In genomic region chr20:34636648-34637047, GRCh38 we compare ENCODE assay signal across 18 cellular contexts. TPM values are rescaled to one million over a fixed set of nuclear protein-coding genes. Genes with fewer than 3 reads are reported as not detected.
DNase-seq lines count a peak whose midpoint lies in the region; ATAC-seq and TF ChIP-seq lines count a peak whose summit lies in the region.
"Had no signal": no experiment of that assay in that cellular context is flagged by ENCODE, and none has a peak within 500 bp of the region (broad histone marks: within the 10 kb centered on the region; RNA-seq: fewer than 3 reads in every experiment).

No MANE protein-coding gene starts in this region.

- no peak overlapping the region for H2BK120ac ChIP-seq in mesenchymal stem cell (ENCODE audit: low read depth, low read length)

- no peaks in the 10 kb centered on the region for H3K9me3 ChIP-seq in gastrocnemius medialis
- H3K9me3 ChIP-seq in CD4-positive, alpha-beta memory T cell (ENCODE audit: control insufficient read depth in 1 of 2, low read length in 2 of 2) = no peaks in the 10 kb centered on the region
- no peaks in the 10 kb centered on the region for H3K9me3 ChIP-seq in mesenchymal stem cell (ENCODE audit: control insufficient read depth, low read length)

- H2AK5ac ChIP-seq in mesenchymal stem cell (ENCODE audit: low read length, severe bottlenecking) = no peak overlapping the region

- H3K27me3 ChIP-seq in HL-60 (ENCODE audit: insufficient read depth, poor library complexity, severe bottlenecking) (no peaks in the 10 kb centered on the region), gastrocnemius medialis (no peaks in the 10 kb centered on the region), mesenchymal stem cell (ENCODE audit: control insufficient read depth in 1 of 2, insufficient read depth in 1 of 2, low read length in 2 of 2) (no peaks in the 10 kb centered on the region)
- no peaks in the 10 kb centered on the region for H3K27me3 ChIP-seq in CD4-positive, alpha-beta memory T cell (ENCODE audit: insufficient read depth, low read length)

- no peaks in the 10 kb centered on the region for H3K27me3 Mint-ChIP-seq in CD4-positive, alpha-beta memory T cell

- H3K27ac ChIP-seq in HL-60 (replicated peaks) (peak overlapping the region; percentile 45), gastrocnemius medialis (peak overlapping the region; percentile 29 to 68 (median 42)), mesenchymal stem cell (ENCODE audit: low read length, poor library complexity, severe bottlenecking) (no peak overlapping the region)
- H3K27ac ChIP-seq in CD4-positive, alpha-beta memory T cell (ENCODE audit: low read depth, low read length) = no peak overlapping the region
- H3K27ac ChIP-seq: epithelial cell of prostate had no signal

- CTCF ChIA-PET in CD4-positive, alpha-beta memory T cell (lab: Charles Lee; ENCODE audit: partially characterized antibody) = interaction anchor here (0.6 kb wide), 1 partner anchor 324 kb away, joined by 3 read pairs; no protein-coding TSS in a partner anchor

- POLR2A ChIA-PET in CD4-positive, alpha-beta memory T cell (lab: Charles Lee; ENCODE audit: partially characterized antibody) = no interaction called here

- ATAC-seq in left ventricle myocardium superior (peak; percentile 79), gastrocnemius medialis (peak in 1 of 2 donors; percentile 25), GM21529 (IDR thresholded peaks at IDR 0.05; ENCODE audit: unreplicated experiment) (no peak)
- ATAC-seq: stimulated activated naive CD8-positive, alpha-beta T cell treated with anti-CD3 and anti-CD28 coated beads, Interleukin-15, Interleukin-2, amounts not matched to agents 100 U/mL and 50 U/mL, for 24 hours had no signal

- H3K4me3 Mint-ChIP-seq in CD4-positive, alpha-beta memory T cell = no peak overlapping the region
- H3K4me3 Mint-ChIP-seq: T-helper 2 cell treated with Interferon-gamma antibody and Interleukin-4, amounts not matched to agents 5 μg/mL and 100 μg/mL, for 36 hours had no signal

- H3K18ac ChIP-seq in mesenchymal stem cell (ENCODE audit: low read depth in 1 of 2, low read length in 2 of 2) = no peak overlapping the region

- no peak for TF ChIP-seq POLR2A in gastrocnemius medialis (IDR thresholded peaks at IDR 0.05)

- no peak overlapping the region for H3K9ac ChIP-seq in mesenchymal stem cell (ENCODE audit: low read length)

- in situ Hi-C loops in gastrocnemius medialis (cut with MboI; ENCODE audit: low sequenced_read_pairs in 4 of 4) = no loop called here

- H3K4me3 ChIP-seq in HL-60 (replicated peaks; ENCODE audit: insufficient read depth, low read length) = no peak overlapping the region
- no peak overlapping the region for H3K4me3 ChIP-seq in cardiac fibroblast (replicated peaks in 1 of 2; ENCODE audit: low read depth in 2 of 2, low read length in 2 of 2)
- H3K4me3 ChIP-seq in gastrocnemius medialis = no peak overlapping the region
- H3K4me3 ChIP-seq in CD4-positive, alpha-beta memory T cell (ENCODE audit: low read length in 2 of 2) = no peak overlapping the region
- no peak overlapping the region for H3K4me3 ChIP-seq in mesenchymal stem cell (ENCODE audit: insufficient read depth in 1 of 2, low read depth in 1 of 2, low read length in 2 of 2)
- H3K4me3 ChIP-seq: coronary artery had no signal

- peaks cover 53 to 57% of the 10 kb centered on the region in 2 donors for H3K36me3 Mint-ChIP-seq in CD4-positive, alpha-beta memory T cell

- H3K79me1 ChIP-seq in mesenchymal stem cell (replicated peaks; ENCODE audit: low read length, poor library complexity, severe bottlenecking) = no peaks in the 10 kb centered on the region

- H3K4me1 Mint-ChIP-seq in CD4-positive, alpha-beta memory T cell = no peaks in the 10 kb centered on the region

- DNase-seq in HL-60 (ENCODE audit: low read depth in 1 of 2, low spot score in 1 of 2) (peak in 1 of 2 experiments; percentile 47), cardiac fibroblast (ENCODE audit: low read depth in 2 of 2) (peak; percentile 25 to 35), left ventricle myocardium superior (no peak), gastrocnemius medialis (no peak), mesenchymal stem cell (no peak)
- no peak for DNase-seq in activated effector memory CD4-positive, alpha-beta T cell treated with anti-CD3 and anti-CD28 coated beads, Interleukin-2, amount 50 U/mL, for 16 hours
- DNase-seq in CD4-positive, alpha-beta memory T cell = no peak
- DNase-seq: activated CD8-positive, alpha-beta memory T cell treated with anti-CD3 and anti-CD28 coated beads, Interleukin-2, amount 50 U/mL, for 48 hours; EL; hippocampal formation; NK-92 treated with Interleukin-12 subunit alpha and Interleukin-12 subunit beta, amount 100 ng/mL, for 24 hours; posterior cingulate gyrus; SHP77; stimulated activated naive CD8-positive, alpha-beta T cell treated with anti-CD3 and anti-CD28 coated beads, Interleukin-15, Interleukin-2, amounts not matched to agents 100 U/mL and 50 U/mL, for 24 hours had no signal

- no peak overlapping the region for H3K27ac Mint-ChIP-seq in CD4-positive, alpha-beta memory T cell
- H3K27ac Mint-ChIP-seq: T-helper 2 cell treated with Interferon-gamma antibody and Interleukin-4, amounts not matched to agents 5 μg/mL and 100 μg/mL, for 36 hours had no signal

- H3K4me2 ChIP-seq in mesenchymal stem cell (ENCODE audit: low read length, poor library complexity, severe bottlenecking) = no peak overlapping the region

- H3K23ac ChIP-seq in mesenchymal stem cell (ENCODE audit: low read length in 2 of 2) = no peak overlapping the region

- no peak for TF ChIP-seq CTCF in HL-60 (IDR thresholded peaks at IDR 0.05; ENCODE audit: insufficient read depth, low read length)
- no peak for TF ChIP-seq CTCF in cardiac fibroblast (IDR thresholded peaks at IDR 0.05; ENCODE audit: low read depth, low read length)
- no peak for TF ChIP-seq CTCF in gastrocnemius medialis (IDR thresholded peaks at IDR 0.05 in 4 of 5, conservative IDR thresholded peaks at IDR 0.05 in 1 of 5)

- H3K9me3 Mint-ChIP-seq in CD4-positive, alpha-beta memory T cell = peaks cover 0 to 3% (median 0%) of the 10 kb centered on the region in 8 donors
- H3K9me3 Mint-ChIP-seq: T-helper 2 cell treated with Interferon-gamma antibody and Interleukin-4, amounts not matched to agents 5 μg/mL and 100 μg/mL, for 36 hours had no signal

- H3K4me1 ChIP-seq in gastrocnemius medialis (peaks cover 14 to 19% of the 10 kb centered on the region in 2 donors), mesenchymal stem cell (ENCODE audit: control insufficient read depth, insufficient read depth, low read depth, low read length) (peaks cover 5% of the 10 kb centered on the region)
- H3K4me1 ChIP-seq in CD4-positive, alpha-beta memory T cell (ENCODE audit: insufficient read depth, low read length) = no peaks in the 10 kb centered on the region

- no peak overlapping the region for H3K4ac ChIP-seq in mesenchymal stem cell (ENCODE audit: low read depth in 1 of 2, low read length in 2 of 2)

- intact Hi-C loops in left ventricle myocardium superior (cut with micrococcal nuclease) = no loop called here
- intact Hi-C loops in gastrocnemius medialis (cut with DNase I; ENCODE audit: low total_unique reads) = no loop called here
- intact Hi-C loops in CD4-positive, alpha-beta memory T cell (cut with micrococcal nuclease) = no loop called here

- no peak overlapping the region for H2AFZ ChIP-seq in mesenchymal stem cell (ENCODE audit: low read depth, low read length)

- H2BK12ac ChIP-seq in mesenchymal stem cell (ENCODE audit: low read length in 2 of 2) = no peak overlapping the region

- H3K36me3 ChIP-seq in gastrocnemius medialis (peaks cover 0 to 18% of the 10 kb centered on the region in 2 donors), mesenchymal stem cell (ENCODE audit: control insufficient read depth in 1 of 2, insufficient read depth in 2 of 2, low read depth in 1 of 2, low read length in 2 of 2) (peaks cover 3 to 34% of the 10 kb centered on the region in 2 experiments)
- H3K36me3 ChIP-seq in CD4-positive, alpha-beta memory T cell (ENCODE audit: insufficient read depth, low read length) = peaks cover 30% of the 10 kb centered on the region

- H2BK15ac ChIP-seq in mesenchymal stem cell (ENCODE audit: low read depth, poor library complexity, severe bottlenecking) = no peak overlapping the region

- no peak overlapping the region for H3K14ac ChIP-seq in mesenchymal stem cell (ENCODE audit: low read length in 2 of 2)

- no peak overlapping the region for H2BK5ac ChIP-seq in mesenchymal stem cell (ENCODE audit: low read depth, low read length, poor library complexity, severe bottlenecking)

- H4K8ac ChIP-seq in mesenchymal stem cell (ENCODE audit: low read length) = no peak overlapping the region

- WGBS in mesenchymal stem cell = 100% methylated on average over 2 of the region's 3 CpGs

- no peak overlapping the region for H4K91ac ChIP-seq in mesenchymal stem cell (ENCODE audit: low read length)

RNA-seq across cellular contexts. Expression of gene PIGU, which starts 40.2 kb away (rescaled TPM):
- 14.5 TPM for total RNA-seq in left ventricle myocardium superior
- 10 to 100 TPM; 12.8 to 14.1 (median 13.7) TPM for total RNA-seq in gastrocnemius medialis
- total RNA-seq in CD4-positive, alpha-beta memory T cell = 10 to 100 TPM; 15.1 to 18.2 TPM
- polyA plus RNA-seq in CD4-positive, alpha-beta memory T cell = 10 to 100 TPM; 24.1 to 34.2 TPM
- 22.2 TPM for polyA plus RNA-seq in mesenchymal stem cell (2013, experiment 1 of 2)
- polyA plus RNA-seq in mesenchymal stem cell (2013, experiment 2 of 2) = 23.9 TPM

Comparison
In these comparisons a context has a peak if more than half of its experiments do, and no peak if none do; other contexts are left out.
1. DNase-seq: peak in cardiac fibroblast (2 of 2); none in left ventricle myocardium superior (single experiment), gastrocnemius medialis (0 of 2), activated effector memory CD4-positive, alpha-beta T cell treated with anti-CD3 and anti-CD28 coated beads, Interleukin-2, amount 50 U/mL, for 16 hours (single experiment), CD4-positive, alpha-beta memory T cell (0 of 5) and mesenchymal stem cell (single experiment).
2. H3K27ac ChIP-seq: peak in HL-60 (single experiment) and gastrocnemius medialis (4 of 4); none in CD4-positive, alpha-beta memory T cell (single experiment) and mesenchymal stem cell (single experiment).